Comparison of ENCODE assay signal across 8 cellular contexts in genomic region chr2:227884511-227884947, GRCh38. TPM values are rescaled to one million over a fixed set of nuclear protein-coding genes. Genes with fewer than 3 reads are reported as not detected.
A peak's percentile ranks its signal among the peaks of the same experiment; 100 is the strongest.
DNase-seq lines count a peak whose midpoint lies in the region; ATAC-seq and TF ChIP-seq lines count a peak whose summit lies in the region.

No MANE protein-coding gene starts in this region.

- H3K4me1 Mint-ChIP-seq in endothelial cell (ENCODE audit: unreplicated experiment) = peaks cover 9% of the 10 kb centered on the region
- H3K4me1 Mint-ChIP-seq in natural killer cell = peaks cover 0 to 12% of the 10 kb centered on the region in 2 donors

- H3K27me3 Mint-ChIP-seq in endothelial cell (ENCODE audit: unreplicated experiment) (no peaks in the 10 kb centered on the region), natural killer cell (ENCODE audit: low read depth in 2 of 2) (no peaks in the 10 kb centered on the region)

- no peak overlapping the region for H3K4me3 Mint-ChIP-seq in endothelial cell (ENCODE audit: unreplicated experiment)
- H3K4me3 Mint-ChIP-seq in natural killer cell = no peak overlapping the region

- DNase-seq in AG09309 (ENCODE audit: low read depth) = peak; percentile 21
- DNase-seq in NCI-H2196 (lab: John Stamatoyannopoulos, UW; ENCODE audit: unreplicated experiment) = peak; percentile 32
- peak; percentile 22 to 40 for DNase-seq in activated CD4-positive, alpha-beta T cell treated with anti-CD3 and anti-CD28 coated beads for 4 hours
- DNase-seq in endothelial cell (ENCODE audit: low spot score) = peak; percentile 87
- DNase-seq in natural killer cell = peak; percentile 31
- DNase-seq in sciatic nerve (ENCODE audit: low spot score) = no peak

- peak; percentile 96 for TF ChIP-seq CTCF in AG09309 (IDR thresholded peaks at IDR 0.05; ENCODE audit: control insufficient read depth, insufficient read depth, low read depth, low read length, missing control alignments)
- peak; percentile 85 for TF ChIP-seq CTCF in endothelial cell (IDR thresholded peaks at IDR 0.05; ENCODE audit: unreplicated experiment)
- TF ChIP-seq CTCF in natural killer cell (IDR thresholded peaks at IDR 0.05) = peak; percentile 60

- H3K9me3 Mint-ChIP-seq in endothelial cell (ENCODE audit: unreplicated experiment) (no peaks in the 10 kb centered on the region), natural killer cell (no peaks in the 10 kb centered on the region)

- H3K4me3 ChIP-seq in AG09309 (ENCODE audit: control insufficient read depth, low read depth, low read length) = no peak overlapping the region

- no peak overlapping the region for H3K27ac Mint-ChIP-seq in endothelial cell (ENCODE audit: unreplicated experiment)
- no peak overlapping the region for H3K27ac Mint-ChIP-seq in natural killer cell

- intact Hi-C loops in natural killer cell (cut with micrococcal nuclease) (no loop called here), sciatic nerve (cut with DNase I) (no loop called here)

- H3K36me3 Mint-ChIP-seq in endothelial cell (ENCODE audit: low read depth, unreplicated experiment) (no peaks in the 10 kb centered on the region), natural killer cell (no peaks in the 10 kb centered on the region)

- peak; percentile 76 for ATAC-seq in GM18517 (IDR thresholded peaks at IDR 0.05; ENCODE audit: unreplicated experiment)
- peak; percentile 99 for ATAC-seq in HG02885 (IDR thresholded peaks at IDR 0.05; ENCODE audit: poor library complexity, unreplicated experiment)
- ATAC-seq in natural killer cell = peak; percentile 54 to 68 (median 66)
- no peak for ATAC-seq in sciatic nerve

RNA-seq across cellular contexts. Expression of gene DAW1, which starts 13.1 kb away (rescaled TPM):
- 1.6 TPM for total RNA-seq in endothelial cell (ENCODE audit: unreplicated experiment)
- total RNA-seq in natural killer cell = not detected
- total RNA-seq in sciatic nerve = not detected
